ENCODE assay signal across 8 cellular contexts in the genomic region with DNA sequence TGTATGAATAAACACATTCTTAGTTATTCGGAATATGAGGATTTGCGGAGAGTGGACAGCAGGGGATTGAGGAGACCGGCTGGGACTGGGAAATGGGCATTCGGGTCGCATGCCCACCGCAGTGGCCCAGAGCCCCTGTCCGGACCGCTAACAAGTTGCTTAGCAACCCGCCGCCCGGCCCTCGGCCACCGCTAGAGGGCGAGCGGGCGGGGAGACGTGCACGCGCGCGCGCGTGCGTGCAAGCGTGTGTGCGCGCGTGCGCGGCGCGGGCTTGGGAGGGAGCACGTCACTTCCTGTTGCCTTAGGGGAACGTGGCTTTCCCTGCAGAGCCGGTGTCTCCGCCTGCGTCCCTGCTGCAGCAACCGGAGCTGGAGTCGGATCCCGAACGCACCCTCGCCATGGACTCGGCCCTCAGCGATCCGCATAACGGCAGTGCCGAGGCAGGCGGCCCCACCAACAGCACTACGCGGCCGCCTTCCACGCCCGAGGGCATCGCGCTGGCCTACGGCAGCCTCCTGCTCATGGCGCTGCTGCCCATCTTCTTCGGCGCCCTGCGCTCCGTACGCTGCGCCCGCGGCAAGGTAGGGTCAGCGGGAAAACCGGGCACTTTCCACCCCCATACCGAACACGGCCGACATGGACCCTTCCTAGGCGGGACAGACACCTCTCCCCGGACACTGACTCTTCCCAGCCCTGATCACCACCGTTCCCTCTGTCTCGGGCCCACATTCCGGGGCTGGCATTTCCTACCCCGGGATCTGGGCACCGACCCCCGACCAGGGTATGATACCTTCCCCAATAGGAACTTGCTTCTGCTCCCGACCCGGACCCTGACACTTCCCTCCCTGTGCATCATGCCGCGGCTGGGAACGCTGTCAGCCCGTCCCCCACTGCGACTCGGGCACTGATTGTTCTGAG.
DNase-seq lines count a peak whose midpoint lies in the region; ATAC-seq and TF ChIP-seq lines count a peak whose summit lies in the region.

A gene with protein sequence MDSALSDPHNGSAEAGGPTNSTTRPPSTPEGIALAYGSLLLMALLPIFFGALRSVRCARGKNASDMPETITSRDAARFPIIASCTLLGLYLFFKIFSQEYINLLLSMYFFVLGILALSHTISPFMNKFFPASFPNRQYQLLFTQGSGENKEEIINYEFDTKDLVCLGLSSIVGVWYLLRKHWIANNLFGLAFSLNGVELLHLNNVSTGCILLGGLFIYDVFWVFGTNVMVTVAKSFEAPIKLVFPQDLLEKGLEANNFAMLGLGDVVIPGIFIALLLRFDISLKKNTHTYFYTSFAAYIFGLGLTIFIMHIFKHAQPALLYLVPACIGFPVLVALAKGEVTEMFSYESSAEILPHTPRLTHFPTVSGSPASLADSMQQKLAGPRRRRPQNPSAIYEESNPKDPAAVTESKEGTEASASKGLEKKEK (plus strand): TSS at position 289 of the 918 bp plus-strand sequence. CDS start 110 bp downstream, at position 399.

- peak within 1 kb of the TSS; percentile 100 for H3K4me3 ChIP-seq in choroid plexus epithelial cell (ENCODE audit: low read depth, low read length)

- peak; percentile 99 for DNase-seq in AG20443 (ENCODE audit: low spot score)
- DNase-seq in NCI-H345 treated with DMSO at 0.1 percent for 48 hours (lab: John Stamatoyannopoulos, UW; ENCODE audit: unreplicated experiment), result peak; percentile 88
- peak; percentile 72 to 76 for DNase-seq in activated CD4-positive, alpha-beta T cell treated with anti-CD3 and anti-CD28 coated beads for 24 hours (ENCODE audit: low read depth in 2 of 2)
- peak; percentile 96 for DNase-seq in choroid plexus epithelial cell (ENCODE audit: low read depth)
- DNase-seq in kidney tubule cell (ENCODE audit: low spot score), result peak; percentile 93
- DNase-seq in stimulated activated CD4-positive, alpha-beta T cell treated with anti-CD3 and anti-CD28 coated beads, Interleukin-1b, Interleukin-23, amount 100 ng/mL, for 24 hours (ENCODE audit: low read depth in 4 of 4, low spot score in 1 of 4), result peak; percentile 75 to 83 (median 79)

- peak; percentile 66 for TF ChIP-seq CTCF in choroid plexus epithelial cell (conservative IDR thresholded peaks at IDR 0.05; ENCODE audit: low read depth, low read length)

- ATAC-seq in GM19023 (IDR thresholded peaks at IDR 0.05; ENCODE audit: unreplicated experiment) (peak; percentile 83), HG03280 (IDR thresholded peaks at IDR 0.05; ENCODE audit: unreplicated experiment) (peak; percentile 86)

Comparison
In these comparisons a context has a peak if more than half of its experiments do, and no peak if none do; other contexts are left out.
1. Peak in every context shown above with its lines: DNase-seq, ATAC-seq and H3K4me3 ChIP-seq.